ENCODE assay signal across 8 cellular contexts in genomic region chr19:17215125-17215971, GRCh38. TPM values are rescaled to one million over a fixed set of nuclear protein-coding genes. Genes with fewer than 3 reads are reported as not detected.
DNase-seq lines count a peak whose midpoint lies in the region; ATAC-seq and TF ChIP-seq lines count a peak whose summit lies in the region.

USE1 (plus strand) TSS chr19:17215357; CDS start chr19:17215406, 49 bp downstream.

- ATAC-seq in GM19328 (IDR thresholded peaks at IDR 0.05; ENCODE audit: unreplicated experiment): peak; percentile 72

- H3K4me3 ChIP-seq in BJ (ENCODE audit: low read depth, low read length): peak within 1 kb of the TSS; percentile 88
- peak within 1 kb of the TSS; percentile 78 for H3K4me3 ChIP-seq in effector memory CD4-positive, alpha-beta T cell (ENCODE audit: insufficient read depth, low read depth, low read length, poor library complexity, severe bottlenecking)

- peak within 1 kb of the TSS; percentile 82 for H3K27ac ChIP-seq in effector memory CD4-positive, alpha-beta T cell (ENCODE audit: insufficient read depth, low read length, poor library complexity, severe bottlenecking)

- H3K4me1 ChIP-seq in effector memory CD4-positive, alpha-beta T cell (ENCODE audit: control insufficient read depth, insufficient read depth, low read length, poor library complexity, severe bottlenecking): peaks cover 6% of the 10 kb centered on the region

- H3K36me3 ChIP-seq in BJ (ENCODE audit: control insufficient read depth, insufficient read depth, low read length): peaks cover 24% of the 10 kb centered on the region
- peaks cover 31% of the 10 kb centered on the region for H3K36me3 ChIP-seq in effector memory CD4-positive, alpha-beta T cell (ENCODE audit: control insufficient read depth, insufficient read depth, low read length)

- no peaks in the 10 kb centered on the region for H3K9me3 ChIP-seq in effector memory CD4-positive, alpha-beta T cell (ENCODE audit: control insufficient read depth, low read length)

- CTCF ChIA-PET in BJ (lab: Yijun Ruan, JAX): interaction anchor here (0.9 to 1.9 kb wide), 5 partner anchors 9 to 251 kb away, joined by 3 to 9 read pairs (median 6); partner anchors contain the start of gene OCEL1

- peak; percentile 51 for DNase-seq in BJ (ENCODE audit: low read depth)
- peak; percentile 59 for DNase-seq in HS-5 (ENCODE audit: low read depth)
- DNase-seq in NK-92 (lab: John Stamatoyannopoulos, UW; ENCODE audit: unreplicated experiment): peak; percentile 22
- DNase-seq in activated CD8-positive, alpha-beta memory T cell treated with anti-CD3 and anti-CD28 coated beads for 24 hours: peak; percentile 90
- peak; percentile 74 to 82 (median 79) for DNase-seq in effector memory CD4-positive, alpha-beta T cell
- peak; percentile 88 to 90 for DNase-seq in lung microvascular endothelial cell (ENCODE audit: low read depth in 2 of 2)
- DNase-seq in stimulated activated CD4-positive, alpha-beta T cell treated with anti-CD3 and anti-CD28 coated beads, TNF-alpha, amount 100 ng/mL, for 48 hours (ENCODE audit: low read depth in 3 of 3): peak; percentile 68 to 84 (median 82)

- TF ChIP-seq CTCF in BJ (IDR thresholded peaks at IDR 0.05; ENCODE audit: insufficient read depth, low read depth, low read length): no peak

- no peaks in the 10 kb centered on the region for H3K27me3 ChIP-seq in BJ (ENCODE audit: control insufficient read depth, insufficient read depth, low read length)
- no peaks in the 10 kb centered on the region for H3K27me3 ChIP-seq in effector memory CD4-positive, alpha-beta T cell (replicated peaks; ENCODE audit: control insufficient read depth, insufficient read depth, low read length, poor library complexity, severe bottlenecking)

- POLR2A ChIA-PET in BJ (lab: Charles Lee): interaction anchor here (0.6 kb wide), 3 partner anchors 16 to 752 kb away, joined by 3 to 4 read pairs (median 4); partner anchors contain the start of gene BABAM1

RNA-seq across cellular contexts. Expression of gene USE1, which starts in this region (rescaled TPM):
- polyA plus RNA-seq in BJ (2011; rRNA removed): 27.9 and 29.7 TPM in 2 replicates
- 10.1 and 13.0 TPM in 2 replicates for polyA minus RNA-seq in BJ (2011; rRNA and poly(A)+ RNA removed)
- 10.7 and 12.9 TPM in 2 replicates for total RNA-seq in lung microvascular endothelial cell

Comparison
In these comparisons a context has a peak if more than half of its experiments do, and no peak if none do; other contexts are left out.
1. Peak in every context shown above with its lines: DNase-seq, ATAC-seq, H3K4me3 ChIP-seq and H3K27ac ChIP-seq.
2. DNase-seq: peak in every context shown above with its lines; median percentile 90 in activated CD8-positive, alpha-beta memory T cell treated with anti-CD3 and anti-CD28 coated beads for 24 hours; 89 in lung microvascular endothelial cell; 82 in stimulated activated CD4-positive, alpha-beta T cell treated with anti-CD3 and anti-CD28 coated beads, TNF-alpha, amount 100 ng/mL, for 48 hours; 79 in effector memory CD4-positive, alpha-beta T cell; 59 in HS-5; 51 in BJ; 22 in NK-92.